In the genomic region with DNA sequence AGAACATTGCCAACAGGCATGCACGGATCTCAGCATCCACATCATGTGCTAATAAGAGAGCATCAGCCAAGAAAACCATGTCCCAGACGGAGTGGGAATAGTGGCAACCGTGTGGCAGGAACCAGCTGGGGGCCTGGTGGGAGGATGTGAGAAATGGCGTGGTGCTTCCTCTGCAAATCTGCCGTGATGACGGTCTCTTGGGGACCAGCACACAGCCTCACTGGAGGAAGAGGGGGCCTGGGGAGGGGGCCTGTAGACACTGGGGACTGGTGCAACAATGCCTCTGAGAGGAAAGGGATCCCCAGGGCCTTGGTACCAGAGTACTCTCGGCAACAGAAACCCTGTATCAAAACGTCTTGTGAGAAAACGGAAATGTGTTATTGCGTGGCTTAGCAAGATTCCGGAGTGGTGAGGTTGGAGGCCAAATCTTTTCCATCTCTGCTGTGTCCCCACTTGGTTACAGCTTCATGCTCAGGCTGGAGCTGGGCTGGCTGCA, we compare ENCODE assay signal across 23 cellular contexts.
A peak's percentile ranks its signal among the peaks of the same experiment; 100 is the strongest.
DNase-seq lines count a peak whose midpoint lies in the region; ATAC-seq lines count a peak whose summit lies in the region.
"Had no signal": no experiment of that assay in that cellular context is flagged by ENCODE, and none has a peak within 500 bp of the region (broad histone marks: within the 10 kb centered on the region; RNA-seq: fewer than 3 reads in every experiment).

No MANE protein-coding gene starts in this region.

- no peak overlapping the region for H2BK12ac ChIP-seq in neuronal stem cell (ENCODE audit: low read length)

- no peak overlapping the region for H3K27ac ChIP-seq in neuronal stem cell (replicated peaks; ENCODE audit: low read length)
- H3K27ac ChIP-seq: adrenal gland, colonic mucosa, thyroid gland had no signal

- peak overlapping the region; percentile 7 for H2BK5ac ChIP-seq in neuronal stem cell (ENCODE audit: low read length)

- no peaks in the 10 kb centered on the region for H3K36me3 ChIP-seq in neuronal stem cell (replicated peaks in 1 of 2; ENCODE audit: control insufficient read depth in 2 of 2, insufficient read depth in 2 of 2, low read length in 2 of 2)
- H3K36me3 ChIP-seq in HAP-1 (replicated peaks), result no peaks in the 10 kb centered on the region
- H3K36me3 ChIP-seq: adrenal gland, colonic mucosa, thyroid gland had no signal

- in situ Hi-C loops in HAP-1 (cut with MboI; ENCODE audit: low sequenced_read_pairs), result no loop called here

- H2BK15ac ChIP-seq in neuronal stem cell (ENCODE audit: low read length), result no peak overlapping the region

- no CpG with 5 or more reads among the region's 11 CpGs for WGBS in neuronal stem cell (ENCODE audit: extremely low coverage in 2 of 2, insufficient read length in 2 of 2, insufficient replicate concordance in 1 of 2), 2 donors

- no peak overlapping the region for H2AK5ac ChIP-seq in neuronal stem cell (ENCODE audit: low read depth, low read length)

- H3K23ac ChIP-seq in neuronal stem cell (ENCODE audit: low read depth, low read length, poor library complexity), result no peak overlapping the region

- ATAC-seq in GM18511 (IDR thresholded peaks at IDR 0.05; ENCODE audit: unreplicated experiment), result peak; percentile 79
- peak; percentile 78 for ATAC-seq in GM21619 (IDR thresholded peaks at IDR 0.05; ENCODE audit: unreplicated experiment)
- ATAC-seq in HG03196 (IDR thresholded peaks at IDR 0.05; ENCODE audit: unreplicated experiment), result peak; percentile 69
- no peak for ATAC-seq in GM21528 (IDR thresholded peaks at IDR 0.05; ENCODE audit: low FRiP score, unreplicated experiment)
- no peak for ATAC-seq in GM18867 (IDR thresholded peaks at IDR 0.05; ENCODE audit: unreplicated experiment)
- no peak for ATAC-seq in GM21360 (IDR thresholded peaks at IDR 0.05; ENCODE audit: unreplicated experiment)
- ATAC-seq: CD8-positive, alpha-beta T cell; left colon had no signal

- no peak overlapping the region for H3K14ac ChIP-seq in neuronal stem cell (ENCODE audit: low read length)

- no peak overlapping the region for H2BK120ac ChIP-seq in neuronal stem cell (ENCODE audit: low read depth, low read length)

- no peak overlapping the region for H2AFZ ChIP-seq in neuronal stem cell (ENCODE audit: low read length)

- H3K9me3 ChIP-seq in neuronal stem cell (replicated peaks in 1 of 2; ENCODE audit: control insufficient read depth in 2 of 2, insufficient read depth in 1 of 2, low read depth in 1 of 2, low read length in 2 of 2) (no peaks in the 10 kb centered on the region), HAP-1 (no peaks in the 10 kb centered on the region)
- H3K9me3 ChIP-seq: adrenal gland, colonic mucosa, thyroid gland had no signal

- H4K8ac ChIP-seq in neuronal stem cell (ENCODE audit: low read depth, low read length), result no peak overlapping the region

- H3K9ac ChIP-seq in neuronal stem cell (ENCODE audit: low read depth, low read length, poor library complexity), result no peak overlapping the region

- no peak overlapping the region for H3K18ac ChIP-seq in neuronal stem cell (ENCODE audit: low read length)

- no peaks in the 10 kb centered on the region for H3K79me1 ChIP-seq in neuronal stem cell (ENCODE audit: low read depth, low read length)

- no peak for DNase-seq in neuronal stem cell (ENCODE audit: low spot score)
- DNase-seq in HAP-1 (ENCODE audit: low spot score in 2 of 2), result no peak
- DNase-seq: activated CD4-positive, alpha-beta T cell treated with anti-CD3 and anti-CD28 coated beads, Interleukin-2, amount 50 U/mL, for 4 hours; activated CD8-positive, alpha-beta memory T cell treated with anti-CD3 and anti-CD28 coated beads, Interleukin-2, amount 50 U/mL, for 48 hours; activated gamma-delta T cell; adrenal gland; CD8-positive, alpha-beta T cell; colonic mucosa; endodermal cell; GF-D8; H9; left colon; NCI-H2029 treated with DMSO at 0.1 percent for 48 hours; NCI-H446; nephron progenitor cell; stimulated activated naive CD4-positive, alpha-beta T cell treated with Interleukin-2 at 50 U/mL for 16 hours; thyroid gland had no signal

- peaks cover 0 to 3% of the 10 kb centered on the region in 2 donors for H3K4me1 ChIP-seq in neuronal stem cell (ENCODE audit: control insufficient read depth in 2 of 2, insufficient read depth in 1 of 2, low read depth in 1 of 2, low read length in 2 of 2)
- no peaks in the 10 kb centered on the region for H3K4me1 ChIP-seq in HAP-1
- H3K4me1 ChIP-seq: adrenal gland, colonic mucosa, thyroid gland had no signal

- H3K27me3 ChIP-seq in neuronal stem cell (ENCODE audit: control insufficient read depth in 3 of 3, insufficient read depth in 3 of 3, low read depth in 1 of 3, low read length in 3 of 3), result no peaks in the 10 kb centered on the region
- H3K27me3 ChIP-seq in HAP-1 (ENCODE audit: low read depth), result no peaks in the 10 kb centered on the region
- H3K27me3 ChIP-seq: adrenal gland, colonic mucosa, thyroid gland had no signal

- H3K4me3 ChIP-seq in neuronal stem cell (ENCODE audit: low read length in 2 of 2) (no peak overlapping the region), HAP-1 (no peak overlapping the region)
- H3K4me3 ChIP-seq: adrenal gland, colonic mucosa, thyroid gland had no signal

- no peak overlapping the region for H3K4me2 ChIP-seq in neuronal stem cell (ENCODE audit: insufficient read depth, low read length, poor library complexity, severe bottlenecking)

- peak overlapping the region; percentile 68 for H4K91ac ChIP-seq in neuronal stem cell (ENCODE audit: low read depth, low read length, poor library complexity)

- no peak overlapping the region for H3K4ac ChIP-seq in neuronal stem cell (ENCODE audit: low read length)

Comparison
In these comparisons a context has a peak if more than half of its experiments do, and no peak if none do; other contexts are left out.
1. ATAC-seq: peak in GM18511 (single experiment), GM21619 (single experiment) and HG03196 (single experiment); none in GM21528 (single experiment), GM18867 (single experiment) and GM21360 (single experiment).